ENCODE assay signal across 13 cellular contexts in the genomic region with DNA sequence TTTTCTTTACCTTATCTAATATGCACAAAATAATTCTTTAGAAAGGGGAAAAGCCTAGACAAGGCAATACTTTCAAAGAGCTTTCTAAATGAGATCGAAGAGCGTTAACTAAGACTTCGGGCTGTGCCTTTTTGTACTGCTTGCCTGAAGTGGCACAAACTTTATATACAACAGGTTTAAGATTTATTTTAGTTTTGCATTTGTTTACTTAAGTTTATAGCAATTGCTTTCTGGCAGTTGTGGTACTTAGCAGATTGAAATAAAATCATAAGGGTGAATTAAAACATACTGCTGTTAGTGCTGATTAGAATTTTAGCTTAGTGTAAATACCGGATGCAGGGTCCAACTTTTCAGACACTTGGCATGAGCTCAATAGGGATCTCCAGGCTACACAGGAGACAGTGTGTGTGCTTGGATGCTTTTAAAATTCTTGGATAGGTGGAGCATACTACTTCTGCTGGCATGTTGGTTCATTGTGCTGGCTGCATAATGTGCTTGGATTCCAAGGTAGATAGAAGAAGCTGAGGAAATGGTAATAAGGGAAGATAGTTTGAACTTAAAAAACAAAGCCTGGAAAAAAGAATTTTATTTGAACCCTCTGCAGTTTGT.
DNase-seq lines count a peak whose midpoint lies in the region; ATAC-seq and TF ChIP-seq lines count a peak whose summit lies in the region.
"Had no signal": no experiment of that assay in that cellular context is flagged by ENCODE, and none has a peak within 500 bp of the region (broad histone marks: within the 10 kb centered on the region; RNA-seq: fewer than 3 reads in every experiment).

No MANE protein-coding gene starts in this region.

- no peak overlapping the region for H3K4me3 Mint-ChIP-seq in neural progenitor cell
- H3K4me3 Mint-ChIP-seq: activated naive CD4-positive, alpha-beta T cell treated with anti-CD3 and anti-CD28 coated beads, Interleukin-2, amount 10 ng/mL, durations not matched to agents 7 days and 5 days; dendritic cell treated with granulocyte-macrophage colony-stimulating factor and Interleukin-4, amounts not matched to agents 40 ng/mL and 50 ng/mL, for 4 days had no signal

- peak overlapping the region; percentile 67 for H2AFZ ChIP-seq in neural progenitor cell (replicated peaks)

- H3K4me3 ChIP-seq in fibroblast of the aortic adventitia (ENCODE audit: low read depth, low read length) (no peak overlapping the region), neural progenitor cell (no peak overlapping the region), aorta (ENCODE audit: low read length in 2 of 2) (peak overlapping the region in 1 of 2 donors; percentile 60)

- no peaks in the 10 kb centered on the region for H3F3A ChIP-seq in neural progenitor cell (ENCODE audit: low read depth)

- 25 to 26% methylated on average over 4 of the region's 4 CpGs for WGBS in aorta, 2 donors

- H3K27ac ChIP-seq in neural progenitor cell (no peak overlapping the region), aorta (ENCODE audit: low read depth in 1 of 2, low read length in 2 of 2) (peak overlapping the region; percentile 17 to 93)

- H3K4me2 ChIP-seq in neural progenitor cell: no peak overlapping the region

- intact Hi-C loops in Right ventricle myocardium inferior (cut with DNase I): loop anchor here (5.0 kb wide), 2 partner anchors 75 to 95 kb away; no protein-coding TSS in a partner anchor
- intact Hi-C loops in cardiac septum (cut with DNase I): loop anchor here (5.0 kb wide), 3 partner anchors 60 to 190 kb away; a partner anchor contains a TSS
- intact Hi-C loops in aorta (cut with DNase I): no loop called here

- ATAC-seq in Right ventricle myocardium inferior (peak; percentile 66), aorta (ENCODE audit: low FRiP score) (no peak)

- H3K27me3 ChIP-seq in neural progenitor cell (no peaks in the 10 kb centered on the region), aorta (ENCODE audit: control insufficient read depth in 1 of 2, insufficient read depth in 2 of 2, low read length in 1 of 2) (no peaks in the 10 kb centered on the region)

- H3K79me2 ChIP-seq in neural progenitor cell (ENCODE audit: low read depth): no peaks in the 10 kb centered on the region

- no peak overlapping the region for H3K27ac Mint-ChIP-seq in neural progenitor cell
- H3K27ac Mint-ChIP-seq: activated naive CD4-positive, alpha-beta T cell treated with anti-CD3 and anti-CD28 coated beads, Interleukin-2, amount 10 ng/mL, durations not matched to agents 7 days and 5 days; dendritic cell treated with granulocyte-macrophage colony-stimulating factor and Interleukin-4, amounts not matched to agents 40 ng/mL and 50 ng/mL, for 4 days had no signal

- DNase-seq in Right ventricle myocardium inferior (ENCODE audit: missing footprints): no peak
- no peak for DNase-seq in cardiac septum (ENCODE audit: low spot score)
- peak; percentile 27 for DNase-seq in fibroblast of the aortic adventitia (ENCODE audit: low read depth)
- no peak for DNase-seq in neural progenitor cell (ENCODE audit: low spot score)
- DNase-seq in aorta: no peak
- no peak for DNase-seq in H4 (ENCODE audit: low spot score)
- no peak for DNase-seq in Ammon's horn (ENCODE audit: low spot score)
- no peak for DNase-seq in stimulated activated naive CD4-positive, alpha-beta T cell (lab: John Stamatoyannopoulos, UW)
- DNase-seq: activated naive CD4-positive, alpha-beta T cell treated with anti-CD3 and anti-CD28 coated beads, Interleukin-2, amount 10 ng/mL, durations not matched to agents 7 days and 5 days; DMS53; foreskin melanocyte; NCI-H526 had no signal

- peaks cover 3% of the 10 kb centered on the region for H3K9me3 ChIP-seq in neural progenitor cell (ENCODE audit: low read depth)
- H3K9me3 ChIP-seq in aorta (ENCODE audit: control insufficient read depth, low read length): no peaks in the 10 kb centered on the region

- H3K4me1 ChIP-seq in neural progenitor cell (peaks cover 11% of the 10 kb centered on the region), aorta (ENCODE audit: control insufficient read depth in 1 of 2, insufficient read depth in 2 of 2, low read length in 2 of 2) (peaks cover 2 to 12% of the 10 kb centered on the region in 2 donors)

- H4K20me1 ChIP-seq in neural progenitor cell (ENCODE audit: low read depth): no peaks in the 10 kb centered on the region

- no peaks in the 10 kb centered on the region for H3K36me3 Mint-ChIP-seq in neural progenitor cell
- H3K36me3 Mint-ChIP-seq: activated naive CD4-positive, alpha-beta T cell treated with anti-CD3 and anti-CD28 coated beads, Interleukin-2, amount 10 ng/mL, durations not matched to agents 7 days and 5 days had no signal

- H3K36me3 ChIP-seq in neural progenitor cell (no peaks in the 10 kb centered on the region), aorta (ENCODE audit: control insufficient read depth in 1 of 2, insufficient read depth in 2 of 2, low read length in 1 of 2) (no peaks in the 10 kb centered on the region)

- H3K9ac ChIP-seq in neural progenitor cell: no peak overlapping the region

- TF ChIP-seq CTCF in fibroblast of the aortic adventitia (IDR thresholded peaks at IDR 0.05; ENCODE audit: insufficient read depth, low read length) (no peak), neural progenitor cell (IDR thresholded peaks at IDR 0.05) (no peak)

- H3K4me1 Mint-ChIP-seq in neural progenitor cell: peaks cover 6% of the 10 kb centered on the region
- H3K4me1 Mint-ChIP-seq: activated naive CD4-positive, alpha-beta T cell treated with anti-CD3 and anti-CD28 coated beads, Interleukin-2, amount 10 ng/mL, durations not matched to agents 7 days and 5 days had no signal

- peaks cover 2% of the 10 kb centered on the region for H3K27me3 Mint-ChIP-seq in neural progenitor cell (ENCODE audit: insufficient read depth, low read depth)
- H3K27me3 Mint-ChIP-seq: activated naive CD4-positive, alpha-beta T cell treated with anti-CD3 and anti-CD28 coated beads, Interleukin-2, amount 10 ng/mL, durations not matched to agents 7 days and 5 days; dendritic cell treated with granulocyte-macrophage colony-stimulating factor and Interleukin-4, amounts not matched to agents 40 ng/mL and 50 ng/mL, for 4 days had no signal

- peaks cover 3% of the 10 kb centered on the region for H3K9me3 Mint-ChIP-seq in neural progenitor cell
- H3K9me3 Mint-ChIP-seq: activated naive CD4-positive, alpha-beta T cell treated with anti-CD3 and anti-CD28 coated beads, Interleukin-2, amount 10 ng/mL, durations not matched to agents 7 days and 5 days; dendritic cell treated with granulocyte-macrophage colony-stimulating factor and Interleukin-4, amounts not matched to agents 40 ng/mL and 50 ng/mL, for 4 days had no signal

Comparison
In these comparisons a context has a peak if more than half of its experiments do, and no peak if none do; other contexts are left out.
1. intact Hi-C loops: an anchor here in Right ventricle myocardium inferior (5.0 kb wide) and cardiac septum (5.0 kb wide); none called in aorta.